Comparison of ENCODE assay signal across 29 cellular contexts in the genomic region with DNA sequence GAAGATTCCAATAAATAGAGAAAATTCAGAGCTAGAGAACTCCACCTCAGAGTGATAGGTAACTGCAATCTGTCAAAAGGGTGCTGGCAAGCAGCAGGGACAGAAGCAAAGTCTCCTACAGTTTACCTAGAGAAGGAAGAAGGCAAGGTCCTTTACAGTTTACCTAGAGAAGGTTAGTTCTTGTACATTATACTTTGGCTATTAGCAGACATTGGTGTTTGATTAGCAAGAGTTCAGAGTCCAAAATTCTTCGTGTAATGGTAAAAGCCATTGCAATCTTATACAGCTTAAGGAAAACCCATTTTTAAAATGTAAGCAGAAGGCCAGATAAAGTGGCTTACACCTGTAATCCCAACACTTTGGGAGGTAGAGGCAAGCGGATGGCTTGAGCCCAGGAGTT.
"Had no signal": no experiment of that assay in that cellular context is flagged by ENCODE, and none has a peak within 500 bp of the region (broad histone marks: within the 10 kb centered on the region; RNA-seq: fewer than 3 reads in every experiment).

No MANE protein-coding gene starts in this region.

- DNase-seq: activated CD4-positive, alpha-beta memory T cell treated with anti-CD3 and anti-CD28 coated beads for 36 hours; activated CD4-positive, alpha-beta T cell treated with anti-CD3 and anti-CD28 coated beads for 36 hours; activated CD4-positive, alpha-beta T cell treated with anti-CD3 and anti-CD28 coated beads, Interleukin-2, amount 10 ng/mL, durations not matched to agents 24 days and 14 days; activated CD4-positive, CD25-positive, alpha-beta regulatory T cell; activated CD4-positive, CD25-positive, alpha-beta regulatory T cell treated with anti-CD3 and anti-CD28 coated beads, Interleukin-2, amount 50 U/mL, for 72 hours; activated CD8-positive, alpha-beta memory T cell treated with anti-CD3 and anti-CD28 coated beads, Interleukin-2, amount 10 ng/mL, durations not matched to agents 7 days and 5 days; activated CD8-positive, alpha-beta memory T cell treated with anti-CD3 and anti-CD28 coated beads, Interleukin-2, amount 50 U/mL, for 4 hours; activated CD8-positive, alpha-beta T cell treated with anti-CD3 and anti-CD28 coated beads, Interleukin-2, amount 10 ng/mL, durations not matched to agents 7 days and 5 days; activated gamma-delta T cell treated with Interleukin-2 at 50 U/mL for 16 hours; activated naive CD4-positive, alpha-beta T cell treated with anti-CD3 and anti-CD28 coated beads, Interleukin-2, amount 50 U/mL, for 16 hours; activated naive CD4-positive, alpha-beta T cell treated with Interleukin-2 at 50 U/mL for 16 hours; activated T-cell treated with anti-CD3 and anti-CD28 coated beads, Interleukin-2, amount 50 U/mL, for 1 hour; activated T-cell treated with anti-CD3 and anti-CD28 coated beads, Interleukin-2, amount 50 U/mL, for 48 hours; amniotic stem cell; anterior cingulate cortex; brain microvascular endothelial cell; dorsolateral prefrontal cortex; effector memory CD4-positive, alpha-beta T cell; endodermal cell; foreskin fibroblast; glutamatergic neuron; T-helper 2 cell had no signal

- H3K9me3 Mint-ChIP-seq: activated CD4-positive, alpha-beta T cell treated with anti-CD3 and anti-CD28 coated beads, Interleukin-2, amount 10 ng/mL, durations not matched to agents 24 days and 14 days; central memory CD8-positive, alpha-beta T cell; dendritic cell treated with granulocyte-macrophage colony-stimulating factor and Interleukin-4, amounts not matched to agents 40 ng/mL and 50 ng/mL, for 4 days had no signal

- H3K4me3 Mint-ChIP-seq: activated CD4-positive, alpha-beta memory T cell treated with anti-CD3 and anti-CD28 coated beads for 36 hours; activated CD4-positive, alpha-beta T cell treated with anti-CD3 and anti-CD28 coated beads for 36 hours; activated CD4-positive, alpha-beta T cell treated with anti-CD3 and anti-CD28 coated beads, Interleukin-2, amount 10 ng/mL, durations not matched to agents 24 days and 14 days; activated CD8-positive, alpha-beta memory T cell treated with anti-CD3 and anti-CD28 coated beads, Interleukin-2, amount 10 ng/mL, durations not matched to agents 7 days and 5 days; activated CD8-positive, alpha-beta T cell treated with anti-CD3 and anti-CD28 coated beads, Interleukin-2, amount 10 ng/mL, durations not matched to agents 7 days and 5 days; activated naive CD8-positive, alpha-beta T cell; activated T-helper 1 cell treated with anti-CD3 and anti-CD28 coated beads, Interleukin-12 subunit alpha, Interleukin-12 subunit beta, Interleukin-2, Interleukin-4 antibody, amounts not matched to agents 30 ng/mL and 10 ng/mL and 1 ng/mL, durations not matched to agents 14 hours and 24 hours and 36 hours; central memory CD8-positive, alpha-beta T cell; dendritic cell treated with granulocyte-macrophage colony-stimulating factor and Interleukin-4, amounts not matched to agents 40 ng/mL and 50 ng/mL, for 4 days; endodermal cell had no signal

- H3K36me3 ChIP-seq: brain microvascular endothelial cell had no signal

- H3K4me3 ChIP-seq: coronary artery, dorsolateral prefrontal cortex had no signal

- H3K27me3 Mint-ChIP-seq: activated CD4-positive, alpha-beta memory T cell treated with anti-CD3 and anti-CD28 coated beads for 36 hours; activated CD4-positive, alpha-beta T cell treated with anti-CD3 and anti-CD28 coated beads for 36 hours; activated CD4-positive, alpha-beta T cell treated with anti-CD3 and anti-CD28 coated beads, Interleukin-2, amount 10 ng/mL, durations not matched to agents 24 days and 14 days; activated CD8-positive, alpha-beta memory T cell treated with anti-CD3 and anti-CD28 coated beads, Interleukin-2, amount 10 ng/mL, durations not matched to agents 7 days and 5 days; activated naive CD8-positive, alpha-beta T cell; central memory CD8-positive, alpha-beta T cell; dendritic cell treated with granulocyte-macrophage colony-stimulating factor and Interleukin-4, amounts not matched to agents 40 ng/mL and 50 ng/mL, for 4 days had no signal

- H3K27ac Mint-ChIP-seq: activated CD4-positive, alpha-beta memory T cell treated with anti-CD3 and anti-CD28 coated beads for 36 hours; activated CD4-positive, alpha-beta T cell treated with anti-CD3 and anti-CD28 coated beads for 36 hours; activated CD4-positive, alpha-beta T cell treated with anti-CD3 and anti-CD28 coated beads, Interleukin-2, amount 10 ng/mL, durations not matched to agents 24 days and 14 days; activated CD8-positive, alpha-beta memory T cell treated with anti-CD3 and anti-CD28 coated beads, Interleukin-2, amount 10 ng/mL, durations not matched to agents 7 days and 5 days; activated CD8-positive, alpha-beta T cell treated with anti-CD3 and anti-CD28 coated beads, Interleukin-2, amount 10 ng/mL, durations not matched to agents 7 days and 5 days; activated naive CD8-positive, alpha-beta T cell; activated T-helper 1 cell treated with anti-CD3 and anti-CD28 coated beads, Interleukin-12 subunit alpha, Interleukin-12 subunit beta, Interleukin-2, Interleukin-4 antibody, amounts not matched to agents 30 ng/mL and 10 ng/mL and 1 ng/mL, durations not matched to agents 14 hours and 24 hours and 36 hours; activated T-helper 2 cell treated with anti-CD3 and anti-CD28 coated beads, Interferon-gamma antibody, Interleukin-2, Interleukin-4, amounts not matched to agents 10 μg/mL and 5 μg/mL and 100 μg/mL, durations not matched to agents 14 hours and 24 hours and 36 hours; dendritic cell treated with granulocyte-macrophage colony-stimulating factor and Interleukin-4, amounts not matched to agents 40 ng/mL and 50 ng/mL, for 4 days; endodermal cell had no signal

- H3K4me1 Mint-ChIP-seq: activated CD8-positive, alpha-beta memory T cell treated with anti-CD3 and anti-CD28 coated beads, Interleukin-2, amount 10 ng/mL, durations not matched to agents 7 days and 5 days; central memory CD8-positive, alpha-beta T cell; endodermal cell had no signal

- H3K27me3 ChIP-seq: brain microvascular endothelial cell, dorsolateral prefrontal cortex had no signal

- H3K27ac ChIP-seq: brain microvascular endothelial cell, coronary artery, dorsolateral prefrontal cortex had no signal

- ATAC-seq: activated CD4-positive, alpha-beta T cell treated with anti-CD3 and anti-CD28 coated beads for 36 hours; activated CD8-positive, alpha-beta memory T cell treated with anti-CD3 and anti-CD28 coated beads, Interleukin-2, amount 10 ng/mL, durations not matched to agents 7 days and 5 days; activated CD8-positive, alpha-beta T cell treated with anti-CD3 and anti-CD28 coated beads, Interleukin-2, amount 10 ng/mL, durations not matched to agents 7 days and 5 days; esophagus mucosa had no signal
